Comparison of ENCODE assay signal across 9 cellular contexts in the genomic region with DNA sequence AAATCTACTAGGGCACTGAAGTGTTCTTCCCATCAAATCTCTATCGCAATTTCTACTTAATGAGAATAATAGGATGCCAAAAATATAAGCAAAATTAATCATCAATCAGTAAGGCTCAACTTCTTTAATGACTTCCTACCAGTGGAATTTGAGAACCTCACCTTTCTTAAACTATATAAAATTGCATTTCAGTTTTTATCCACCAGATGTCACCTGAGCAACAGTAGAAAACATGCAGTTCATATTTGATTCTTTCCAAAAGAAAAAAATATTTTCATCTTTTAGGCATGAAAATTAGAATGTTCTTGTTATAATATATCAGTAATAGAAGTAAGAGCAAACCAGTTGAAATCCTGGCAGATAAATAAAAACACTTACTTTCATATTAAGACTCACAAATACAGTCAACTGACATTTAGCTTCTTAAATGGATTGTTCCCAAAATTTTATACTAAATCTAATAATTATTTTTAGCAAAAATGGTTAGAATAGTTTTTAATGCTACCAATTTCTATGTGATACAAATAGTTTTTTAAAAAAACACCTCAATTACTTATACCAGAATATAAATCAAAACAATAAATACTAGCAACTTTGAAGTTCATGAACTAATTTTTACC. TPM values are rescaled to one million over a fixed set of nuclear protein-coding genes. Genes with fewer than 3 reads are reported as not detected.
A peak's percentile ranks its signal among the peaks of the same experiment; 100 is the strongest.
DNase-seq lines count a peak whose midpoint lies in the region; ATAC-seq and TF ChIP-seq lines count a peak whose summit lies in the region.
"Had no signal": no experiment of that assay in that cellular context is flagged by ENCODE, and none has a peak within 500 bp of the region (broad histone marks: within the 10 kb centered on the region; RNA-seq: fewer than 3 reads in every experiment).

No MANE protein-coding gene starts in this region.

- WGBS in psoas muscle, 3 donors, result 17 to 26% (median 21%) methylated on average over 1 of the region's 1 CpG

- H3K36me3 ChIP-seq in psoas muscle (ENCODE audit: insufficient read depth in 1 of 2, low read depth in 1 of 2), result no peaks in the 10 kb centered on the region
- H3K36me3 ChIP-seq: neutrophil had no signal

- H3K9me3 ChIP-seq in psoas muscle, result no peaks in the 10 kb centered on the region
- H3K9me3 ChIP-seq: neutrophil had no signal

- peak; percentile 50 for TF ChIP-seq CTCF in fibroblast of the aortic adventitia (IDR thresholded peaks at IDR 0.05; ENCODE audit: insufficient read depth, low read length)
- TF ChIP-seq CTCF in psoas muscle (IDR thresholded peaks at IDR 0.05), result peak; percentile 80

- no peaks in the 10 kb centered on the region for H3K27me3 ChIP-seq in psoas muscle (ENCODE audit: insufficient read depth in 3 of 3, low read length in 2 of 3)

- peak; percentile 49 to 83 (median 60) for ATAC-seq in psoas muscle

- H3K27ac ChIP-seq in psoas muscle, result no peak overlapping the region
- H3K27ac ChIP-seq: neutrophil had no signal

- intact Hi-C loops in psoas muscle (cut with DNase I) (loop anchor here (1.0 to 10.0 kb wide), 6 partner anchors 55 to 757 kb away; partner anchors contain the start of genes AP3S1 (in 1 of the 2) and ATG12 (in 1 of the 2)), head of caudate nucleus (cut with DNase I) (loop anchor here (5.0 to 10.0 kb wide), 3 partner anchors 267 to 535 kb away; partner anchors contain the start of genes AP3S1 and ATG12)

- no peak overlapping the region for H3K4me3 ChIP-seq in fibroblast of the aortic adventitia (ENCODE audit: low read depth, low read length)
- no peak overlapping the region for H3K4me3 ChIP-seq in psoas muscle

- DNase-seq in ELR (ENCODE audit: low read depth), result peak; percentile 77
- peak; percentile 23 for DNase-seq in HS-27A (ENCODE audit: low read depth)
- DNase-seq in SK-MEL-5 (ENCODE audit: low read depth, low spot score), result peak; percentile 64
- peak; percentile 75 for DNase-seq in fibroblast of the aortic adventitia (ENCODE audit: low read depth)
- DNase-seq in psoas muscle, result no peak
- no peak for DNase-seq in stimulated activated CD4-positive, alpha-beta T cell treated with anti-CD3 and anti-CD28 coated beads, Interleukin-2, amount 100 ng/mL, for 48 hours
- no peak for DNase-seq in NCI-H524 treated with DMSO at 0.1 percent for 48 hours (lab: John Stamatoyannopoulos, UW)
- no peak for DNase-seq in head of caudate nucleus

- H3K4me1 ChIP-seq in psoas muscle, result no peaks in the 10 kb centered on the region

- in situ Hi-C loops in SK-MEL-5 (cut with HindIII; ENCODE audit: low pct_unique_long_range_greater_than_20kb, low sequenced_read_pairs), result no loop called here

RNA-seq across cellular contexts. Expression of gene CCDC112, which starts 13.4 kb away (rescaled TPM):
- 9.0 and 10.2 TPM in 2 replicates for total RNA-seq in SK-MEL-5 (2014; rRNA removed; shearing (Covaris generic))
- polyA plus RNA-seq in SK-MEL-5 (2015; cell fraction: cytosol; rRNA removed), result 4.9 and 5.1 TPM in 2 replicates
- 2.9 and 4.7 TPM in 2 replicates for polyA plus RNA-seq in SK-MEL-5 (2015; cell fraction: nucleus; rRNA removed)
- total RNA-seq in fibroblast of the aortic adventitia (ENCODE audit: low replicate concordance) (12.6 and 30.7 TPM in 2 replicates), psoas muscle (1 to 10 TPM; 1.9 to 2.1 (median 2.1) TPM)
- polyA plus RNA-seq in psoas muscle, result 1 to 10 TPM in 2 of 3 donors, under 1 TPM in 1; 0.85 to 2.2 (median 1.4) TPM

RNA-seq across cellular contexts. Expression of gene PGGT1B, which starts 47.2 kb away (rescaled TPM):
- total RNA-seq in SK-MEL-5 (2014; rRNA removed; shearing (Covaris generic)), result 24.5 and 27.8 TPM in 2 replicates
- 4.3 and 9.2 TPM in 2 replicates for polyA plus RNA-seq in SK-MEL-5 (2015; cell fraction: cytosol; rRNA removed)
- polyA plus RNA-seq in SK-MEL-5 (2015; cell fraction: nucleus; rRNA removed), result 10.1 and 18.5 TPM in 2 replicates
- total RNA-seq in fibroblast of the aortic adventitia (ENCODE audit: low replicate concordance) (5.7 and 15.1 TPM in 2 replicates), psoas muscle (10 to 100 TPM; 18.4 to 29.0 (median 24.3) TPM)
- 1 to 10 TPM; 2.7 to 8.0 (median 5.4) TPM for polyA plus RNA-seq in psoas muscle

Comparison
In these comparisons a context has a peak if more than half of its experiments do, and no peak if none do; other contexts are left out.
1. DNase-seq: peak in ELR (single experiment), HS-27A (single experiment), SK-MEL-5 (single experiment) and fibroblast of the aortic adventitia (single experiment); none in psoas muscle (0 of 2), stimulated activated CD4-positive, alpha-beta T cell treated with anti-CD3 and anti-CD28 coated beads, Interleukin-2, amount 100 ng/mL, for 48 hours (0 of 2), NCI-H524 treated with DMSO at 0.1 percent for 48 hours (single experiment) and head of caudate nucleus (0 of 42).